ENCODE assay signal across 11 cellular contexts in genomic region chr17:79033741-79034501, GRCh38. TPM values are rescaled to one million over a fixed set of nuclear protein-coding genes. Genes with fewer than 3 reads are reported as not detected.
DNase-seq lines count a peak whose midpoint lies in the region; TF ChIP-seq lines count a peak whose summit lies in the region.
"Had no signal": no experiment of that assay in that cellular context is flagged by ENCODE, and none has a peak within 500 bp of the region (broad histone marks: within the 10 kb centered on the region; RNA-seq: fewer than 3 reads in every experiment).

No MANE protein-coding gene starts in this region.

- DNase-seq in NCI-H748 (lab: John Stamatoyannopoulos, UW; ENCODE audit: unreplicated experiment) (peak; percentile 17), NCI-H748 treated with DMSO at 0.1 percent for 48 hours (lab: John Stamatoyannopoulos, UW) (no peak), dorsolateral prefrontal cortex (peak; percentile 16 to 73 (median 70)), midbrain (lab: John Stamatoyannopoulos, UW) (peak; percentile 80), tibial nerve (ENCODE audit: low spot score in 2 of 2) (peak in 1 of 2 donors; percentile 58), NOMO-1 treated with dmso at 0.1 percent for 144 hours (lab: John Stamatoyannopoulos, UW; ENCODE audit: unreplicated experiment) (no peak), immature natural killer cell (no peak)
- no peak for DNase-seq in activated naive CD4-positive, alpha-beta T cell (lab: John Stamatoyannopoulos, UW)
- DNase-seq: Kasumi-1; naive thymus-derived CD4-positive, alpha-beta T cell; T-helper 17 cell had no signal

- peaks cover 4 to 79% (median 19%) of the 10 kb centered on the region in 4 donors for H3K4me1 ChIP-seq in tibial nerve

- intact Hi-C loops in dorsolateral prefrontal cortex (cut with DNase I), result no loop called here

- no peak overlapping the region for H3K27ac Mint-ChIP-seq in immature natural killer cell
- H3K27ac Mint-ChIP-seq: naive thymus-derived CD4-positive, alpha-beta T cell; T-helper 17 cell had no signal

- H3K27me3 ChIP-seq in dorsolateral prefrontal cortex, result peaks cover 0 to 8% (median 0%) of the 10 kb centered on the region in 45 donors
- H3K27me3 ChIP-seq in tibial nerve, result no peaks in the 10 kb centered on the region

- H3K36me3 Mint-ChIP-seq in immature natural killer cell, result no peaks in the 10 kb centered on the region
- H3K36me3 Mint-ChIP-seq: naive thymus-derived CD4-positive, alpha-beta T cell had no signal

- H3K27ac ChIP-seq in dorsolateral prefrontal cortex, result peak overlapping the region in 43 of 59 donors; percentile 5 to 79 (median 36)
- H3K27ac ChIP-seq in tibial nerve, result peak overlapping the region in 3 of 4 donors; percentile 57 to 76 (median 67)

- 20 to 31% methylated on average over 20 to 27 of the region's 28 CpGs for WGBS in tibial nerve, 2 donors

- H3K36me3 ChIP-seq in tibial nerve, result no peaks in the 10 kb centered on the region

- H3K27me3 Mint-ChIP-seq in immature natural killer cell (ENCODE audit: low read depth in 3 of 3), result peaks cover 0 to 18% (median 6%) of the 10 kb centered on the region in 3 donors

- no peak for TF ChIP-seq EP300 in tibial nerve (IDR thresholded peaks at IDR 0.05)

- no peaks in the 10 kb centered on the region for H3K9me3 Mint-ChIP-seq in immature natural killer cell
- H3K9me3 Mint-ChIP-seq: naive thymus-derived CD4-positive, alpha-beta T cell had no signal

- no peak overlapping the region for H3K4me3 Mint-ChIP-seq in immature natural killer cell
- H3K4me3 Mint-ChIP-seq: naive thymus-derived CD4-positive, alpha-beta T cell; T-helper 17 cell had no signal

- no peaks in the 10 kb centered on the region for H3K4me1 Mint-ChIP-seq in immature natural killer cell
- H3K4me1 Mint-ChIP-seq: naive thymus-derived CD4-positive, alpha-beta T cell had no signal

- H3K4me3 ChIP-seq in dorsolateral prefrontal cortex, result peak overlapping the region in 13 of 59 donors; percentile 2 to 36 (median 15)
- H3K4me3 ChIP-seq in tibial nerve, result no peak overlapping the region

- TF ChIP-seq POLR2A in tibial nerve (IDR thresholded peaks at IDR 0.05), result no peak

- TF ChIP-seq CTCF in dorsolateral prefrontal cortex (IDR thresholded peaks at IDR 0.05 in 54 of 56, conservative IDR thresholded peaks at IDR 0.05 in 2 of 56; ENCODE audit: low read depth in 1 of 56, partially characterized antibody in 56 of 56), result peak in 5 of 56 donors; percentile 9 to 23 (median 10)
- TF ChIP-seq CTCF in tibial nerve (IDR thresholded peaks at IDR 0.05), result no peak

- H3K9me3 ChIP-seq in tibial nerve, result no peaks in the 10 kb centered on the region

RNA-seq across cellular contexts. Expression of gene C1QTNF1, which starts 10.0 kb away (rescaled TPM):
- total RNA-seq in dorsolateral prefrontal cortex (10 to 100 TPM in 66 of 120 experiments, 1 to 10 TPM in 54; 3.2 to 50.9 (median 10.8) TPM), tibial nerve (100 to 1,000 TPM in 1 of 4 donors, 10 to 100 TPM in 3; 67.1 to 147 (median 90.0) TPM)
- not detected for polyA plus RNA-seq in immature natural killer cell
- polyA plus RNA-seq: naive thymus-derived CD4-positive, alpha-beta T cell had no signal

RNA-seq across cellular contexts. Expression of gene CANT1, which starts 24.4 kb away (rescaled TPM):
- 10 to 100 TPM; 20.0 to 55.3 (median 29.7) TPM for total RNA-seq in dorsolateral prefrontal cortex
- total RNA-seq in tibial nerve, result 10 to 100 TPM; 21.0 to 27.3 (median 25.5) TPM
- 1 to 10 TPM; 3.7 to 7.2 (median 4.6) TPM for polyA plus RNA-seq in immature natural killer cell

RNA-seq across cellular contexts. Expression of gene ENGASE, which starts 40.7 kb away (rescaled TPM):
- total RNA-seq in dorsolateral prefrontal cortex, result 100 to 1,000 TPM in 1 of 120 experiments, 10 to 100 TPM in 119; 27.0 to 112 (median 43.6) TPM
- total RNA-seq in tibial nerve, result 10 to 100 TPM; 29.9 to 64.8 (median 57.1) TPM
- polyA plus RNA-seq in immature natural killer cell, result 1 to 10 TPM; 1.9 to 6.6 (median 1.9) TPM

RNA-seq across cellular contexts. Expression of gene LGALS3BP, which starts 54.2 kb away (rescaled TPM):
- total RNA-seq in dorsolateral prefrontal cortex (100 to 1,000 TPM in 25 of 120 experiments, 10 to 100 TPM in 95; 31.2 to 256 (median 75.8) TPM), tibial nerve (100 to 1,000 TPM; 191 to 392 (median 296) TPM)
- 10 to 100 TPM in 1 of 3 donors, 1 to 10 TPM in 2; 3.4 to 10.2 (median 3.6) TPM for polyA plus RNA-seq in immature natural killer cell

Comparison
In these comparisons a context has a peak if more than half of its experiments do, and no peak if none do; other contexts are left out.
1. DNase-seq: peak in NCI-H748 (single experiment), dorsolateral prefrontal cortex (10 of 10) and midbrain (single experiment); none in NCI-H748 treated with DMSO at 0.1 percent for 48 hours (single experiment), NOMO-1 treated with dmso at 0.1 percent for 144 hours (single experiment), activated naive CD4-positive, alpha-beta T cell (0 of 4) and immature natural killer cell (0 of 3).